8 cellular contexts compared by ENCODE assay signal in genomic region chr14:74612346-74613021, GRCh38. TPM values are rescaled to one million over a fixed set of nuclear protein-coding genes. Genes with fewer than 3 reads are reported as not detected.
A peak's percentile ranks its signal among the peaks of the same experiment; 100 is the strongest.
DNase-seq lines count a peak whose midpoint lies in the region; ATAC-seq and TF ChIP-seq lines count a peak whose summit lies in the region.

No MANE protein-coding gene starts in this region.

- H3K27me3 ChIP-seq in Panc1 (ENCODE audit: control insufficient read depth, insufficient read depth, low read length): no peaks in the 10 kb centered on the region

- BruUV-seq in Panc1 (replicated peaks; lab: Mats Ljungman, UMichigan): no TSS peak

- intact Hi-C loops in Panc1 (cut with micrococcal nuclease; ENCODE audit: unreplicated experiment): loop anchor here (10.0 kb wide), 1 partner anchor 72 kb away; no protein-coding TSS in a partner anchor
- intact Hi-C loops in natural killer cell (cut with micrococcal nuclease): loop anchor here (10.0 kb wide), 2 partner anchors 632 to 682 kb away; no protein-coding TSS in a partner anchor

- DNase-seq in AG10803 (ENCODE audit: low read depth): peak; percentile 82
- DNase-seq in HUDEP-2 (lab: John Stamatoyannopoulos, UW; ENCODE audit: unreplicated experiment in 76 of 76): peak in 62 of 76 experiments; percentile 9 to 81 (median 56)
- DNase-seq in Panc1 (ENCODE audit: low read depth, low spot score): no peak
- peak; percentile 63 to 76 for DNase-seq in activated T-helper 1 cell treated with anti-CD3 and anti-CD28 coated beads, Interleukin-2, amount 50 U/mL, for 16 hours (ENCODE audit: low read depth in 1 of 2, low spot score in 1 of 2)
- peak; percentile 83 for DNase-seq in fibroblast of pulmonary artery (ENCODE audit: low read depth)
- peak; percentile 89 for DNase-seq in natural killer cell
- peak; percentile 71 to 88 (median 76) for DNase-seq in stimulated activated naive CD4-positive, alpha-beta T cell (lab: John Stamatoyannopoulos, UW)

- H3K9me3 Mint-ChIP-seq in natural killer cell: no peaks in the 10 kb centered on the region

- POLR2A ChIA-PET in Panc1 (lab: Charles Lee): interaction anchor here (0.7 kb wide), 1 partner anchor 8 kb away, joined by 3 read pairs; no protein-coding TSS in a partner anchor

- peak; percentile 57 for ATAC-seq in GM19043 (IDR thresholded peaks at IDR 0.05; ENCODE audit: low read depth, unreplicated experiment)
- peak; percentile 75 for ATAC-seq in Panc1
- ATAC-seq in natural killer cell: peak; percentile 83 to 96 (median 89)

- no peaks in the 10 kb centered on the region for H3K36me3 Mint-ChIP-seq in natural killer cell

- peaks cover 50 to 63% of the 10 kb centered on the region in 2 donors for H3K4me1 Mint-ChIP-seq in natural killer cell

- H3K4me3 ChIP-seq in AG10803 (ENCODE audit: low read length) (peak overlapping the region; percentile 76), Panc1 (ENCODE audit: low read depth in 2 of 2, low read length in 2 of 2) (peak overlapping the region; percentile 52 to 62), fibroblast of pulmonary artery (replicated peaks; ENCODE audit: low read depth, low read length) (peak overlapping the region; percentile 69)

- TF ChIP-seq CTCF in AG10803 (conservative IDR thresholded peaks at IDR 0.05; ENCODE audit: low read length) (peak; percentile 48; the same call in 1 of the 2 replicates), Panc1 (IDR thresholded peaks at IDR 0.05) (peak; percentile 99), fibroblast of pulmonary artery (IDR thresholded peaks at IDR 0.05; ENCODE audit: low read length, missing control alignments) (peak; percentile 37), natural killer cell (IDR thresholded peaks at IDR 0.05) (peak; percentile 58)

- H3K36me3 ChIP-seq in Panc1 (ENCODE audit: control insufficient read depth, insufficient read depth, low read length): no peaks in the 10 kb centered on the region

- no peaks in the 10 kb centered on the region for H3K9me3 ChIP-seq in Panc1 (ENCODE audit: control insufficient read depth, insufficient read depth, low read depth, low read length)

- CTCF ChIA-PET in Panc1 (lab: Charles Lee): interaction anchor here (0.7 to 0.8 kb wide), 2 partner anchors 28 to 40 kb away, joined by 3 to 5 read pairs; no protein-coding TSS in a partner anchor

- H3K27ac Mint-ChIP-seq in natural killer cell: no peak overlapping the region

- in situ Hi-C loops in Panc1 (cut with HindIII; ENCODE audit: low pct_unique_long_range_greater_than_20kb, low sequenced_read_pairs): no loop called here

- no peaks in the 10 kb centered on the region for H3K27me3 Mint-ChIP-seq in natural killer cell (ENCODE audit: low read depth in 2 of 2)

- peak overlapping the region; percentile 84 for H3K4me3 Mint-ChIP-seq in natural killer cell

- peaks cover 56% of the 10 kb centered on the region for H3K4me1 ChIP-seq in Panc1 (ENCODE audit: control insufficient read depth, insufficient read depth, low read length)

- peak overlapping the region; percentile 95 for H3K27ac ChIP-seq in Panc1 (ENCODE audit: low read length)

RNA-seq across cellular contexts. Expression of gene LTBP2, which starts 0.4 kb away (rescaled TPM):
- total RNA-seq in Panc1 (2021; ENCODE audit: unreplicated experiment): 69.8 TPM
- polyA plus RNA-seq in Panc1 (2012; ENCODE audit: insufficient read length): 71.3 TPM
- total RNA-seq in natural killer cell: 1 to 10 TPM; 2.1 to 3.7 (median 3.0) TPM

Comparison
In these comparisons a context has a peak if more than half of its experiments do, and no peak if none do; other contexts are left out.
1. CTCF ChIP-seq: peak in every context shown above with its lines; median percentile 99 in Panc1; 58 in natural killer cell; 48 in AG10803; 37 in fibroblast of pulmonary artery.
2. RNA of gene LTBP2, which starts 0.4 kb away (total RNA-seq): 69.8 TPM in Panc1 (single experiment); 2.1 to 3.7 TPM in natural killer cell; every median in the first group is over 10 times any median in the second.
3. Peak in every context shown above with its lines, with median percentiles within 50 percentile points of each other: H3K4me3 ChIP-seq and ATAC-seq.